Comparison of ENCODE assay signal across 1 cellular context in the genomic region with DNA sequence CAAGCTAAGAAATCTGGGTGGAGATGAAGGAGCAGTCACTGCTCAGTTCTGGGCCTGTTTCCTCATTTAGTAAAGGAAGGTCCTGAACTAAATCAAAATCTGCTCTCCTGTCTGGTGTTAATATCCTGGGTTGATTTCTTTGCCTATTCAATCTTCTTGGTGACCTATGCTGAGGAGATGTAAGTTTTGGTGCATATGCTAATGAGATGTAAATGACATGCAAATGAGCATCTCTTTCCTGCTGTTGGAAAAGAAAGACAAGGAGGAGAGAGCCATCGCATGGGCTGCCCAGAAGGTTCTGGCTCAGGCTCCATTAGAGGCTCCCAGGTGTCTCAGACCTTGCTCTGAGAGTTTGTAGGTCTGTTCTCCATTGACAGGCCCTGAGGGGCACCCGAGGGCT.
TF ChIP-seq lines count a peak whose summit lies in the region.

No MANE protein-coding gene starts in this region.

TF ChIP-seq in H1, 55 proteins besides CTCF, POLR2A, EP300 and RAD21:
- TF ChIP-seq CHD2 (IDR thresholded peaks at IDR 0.05; ENCODE audit: low read length) (no peak), GABPA (IDR thresholded peaks at IDR 0.05; ENCODE audit: borderline replicate concordance, insufficient read depth, low read length) (no peak), TAF7 (optimal IDR thresholded peaks at IDR 0.05; ENCODE audit: borderline replicate concordance, low read depth, low read length) (no peak), ZNF274 (IDR thresholded peaks at IDR 0.05; ENCODE audit: borderline replicate concordance, extremely low read depth, low read length) (no peak), BACH1 (IDR thresholded peaks at IDR 0.05; ENCODE audit: low read length) (no peak), JUN (IDR thresholded peaks at IDR 0.05; ENCODE audit: low read depth, low read length) (no peak), GTF2F1 (IDR thresholded peaks at IDR 0.05; ENCODE audit: borderline replicate concordance, low read depth, low read length) (no peak), CEBPB (IDR thresholded peaks at IDR 0.05; ENCODE audit: low read depth, low read length) (no peak), BRCA1 (IDR thresholded peaks at IDR 0.05; ENCODE audit: low read depth, low read length) (no peak), TBP (IDR thresholded peaks at IDR 0.05; ENCODE audit: low read depth, low read length) (no peak), SIN3A (conservative IDR thresholded peaks at IDR 0.05 in 1 of 2, IDR thresholded peaks at IDR 0.05 in 1 of 2; ENCODE audit: low read depth in 1 of 2, low read length in 2 of 2) (no peak)
- TF ChIP-seq, protein P1, sequence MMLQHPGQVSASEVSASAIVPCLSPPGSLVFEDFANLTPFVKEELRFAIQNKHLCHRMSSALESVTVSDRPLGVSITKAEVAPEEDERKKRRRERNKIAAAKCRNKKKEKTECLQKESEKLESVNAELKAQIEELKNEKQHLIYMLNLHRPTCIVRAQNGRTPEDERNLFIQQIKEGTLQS (IDR thresholded peaks at IDR 0.05; ENCODE audit: insufficient read depth, low read depth, low read length): no peak
